In the genomic region with DNA sequence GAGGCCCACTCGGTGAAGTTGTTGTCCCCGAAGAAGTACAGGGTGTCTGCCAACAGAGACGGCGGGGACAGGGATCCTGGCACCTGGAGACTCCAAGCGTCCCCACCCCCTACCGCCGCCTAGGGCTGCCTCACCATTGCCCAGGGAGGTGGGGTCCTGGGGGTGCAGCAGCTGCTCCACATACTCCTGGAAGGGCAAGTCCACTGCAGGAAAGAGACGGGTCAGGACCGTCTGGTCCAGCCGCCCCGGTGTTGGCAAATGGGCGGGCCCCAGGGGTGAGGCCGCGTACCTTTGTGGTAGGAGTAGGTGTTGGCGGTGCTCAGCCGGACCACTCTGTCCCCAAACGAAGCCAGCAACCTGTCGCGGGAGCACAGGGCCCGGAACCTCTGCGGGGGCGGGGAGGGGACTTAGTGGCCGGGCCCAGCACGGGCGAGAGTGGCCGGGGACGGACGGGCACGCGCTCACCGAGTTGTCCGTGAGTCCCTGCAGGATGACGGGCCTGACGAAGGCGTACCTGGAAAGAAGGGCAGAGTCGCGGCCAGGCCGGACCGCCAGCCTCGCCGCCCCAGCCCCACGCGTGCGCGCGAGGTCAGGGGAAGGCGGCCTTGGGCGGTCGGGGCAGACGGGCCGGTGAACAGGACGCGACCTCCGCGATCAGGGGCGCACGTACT, we compare ENCODE assay signal across 8 cellular contexts. TPM values are rescaled to one million over a fixed set of nuclear protein-coding genes. Genes with fewer than 3 reads are reported as not detected.
DNase-seq lines count a peak whose midpoint lies in the region; ATAC-seq and TF ChIP-seq lines count a peak whose summit lies in the region.

No MANE protein-coding gene starts in this region.

- H3K4me1 ChIP-seq in duodenal mucosa (ENCODE audit: control insufficient read depth in 1 of 2, insufficient read depth in 2 of 2, low read length in 2 of 2) (peaks cover 19 to 41% of the 10 kb centered on the region in 2 donors), neuron (ENCODE audit: insufficient read depth, low read length) (peaks cover 16% of the 10 kb centered on the region)

- no peak for TF ChIP-seq CTCF in LNCaP clone FGC (IDR thresholded peaks at IDR 0.05; ENCODE audit: control insufficient read depth, extremely low read depth, insufficient read depth)

- in situ Hi-C loops in Caki2 (cut with HindIII; ENCODE audit: low pct_unique_long_range_greater_than_20kb, low sequenced_read_pairs): no loop called here

- no peak overlapping the region for H2AFZ ChIP-seq in neuron (ENCODE audit: low read depth, low read length)

- peak; percentile 63 for DNase-seq in Caki2 (ENCODE audit: low read depth)
- no peak for DNase-seq in LNCaP clone FGC (ENCODE audit: low read depth)
- no peak for DNase-seq in NCI-H146 (lab: John Stamatoyannopoulos, UW)
- no peak for DNase-seq in GM19240 (ENCODE audit: insufficient read length, low spot score)
- DNase-seq in NK-92 (lab: John Stamatoyannopoulos, UW; ENCODE audit: unreplicated experiment): no peak

- H3K36me3 ChIP-seq in duodenal mucosa (ENCODE audit: control insufficient read depth in 1 of 2, insufficient read depth in 2 of 2, low read length in 2 of 2) (peaks cover 21 to 42% of the 10 kb centered on the region in 2 donors), neuron (ENCODE audit: insufficient read depth, low read length) (peaks cover 55% of the 10 kb centered on the region)

- H3K9ac ChIP-seq in duodenal mucosa (ENCODE audit: low read depth in 1 of 2, low read length in 2 of 2): peak overlapping the region; percentile 43 to 54

- H3K27me3 ChIP-seq in duodenal mucosa (ENCODE audit: control insufficient read depth in 1 of 2, insufficient read depth in 2 of 2, low read length in 2 of 2) (no peaks in the 10 kb centered on the region), neuron (ENCODE audit: insufficient read depth, low read length) (no peaks in the 10 kb centered on the region)

- H3K27ac ChIP-seq in duodenal mucosa (ENCODE audit: low read depth, low read length): peak overlapping the region; percentile 66

- H3K4me3 ChIP-seq in LNCaP clone FGC (ENCODE audit: low read depth, low read length): peak overlapping the region; percentile 72
- peak overlapping the region; percentile 71 to 77 for H3K4me3 ChIP-seq in duodenal mucosa (ENCODE audit: low read depth in 1 of 2, low read length in 2 of 2)
- H3K4me3 ChIP-seq in neuron (ENCODE audit: low read length): peak overlapping the region; percentile 40

- H3K9me3 ChIP-seq in duodenal mucosa (ENCODE audit: control insufficient read depth in 1 of 2, low read length in 2 of 2) (no peaks in the 10 kb centered on the region), neuron (ENCODE audit: low read length) (no peaks in the 10 kb centered on the region)

- no peak for ATAC-seq in HG03159 (IDR thresholded peaks at IDR 0.05; ENCODE audit: unreplicated experiment)

RNA-seq across cellular contexts. Expression of gene JMJD8, which starts 0.6 kb away (rescaled TPM):
- total RNA-seq in Caki2 (2014; rRNA removed; shearing (Covaris generic); ENCODE audit: low replicate concordance): 116 and 147 TPM in 2 replicates

RNA-seq across cellular contexts. Expression of gene STUB1, which starts 3.3 kb away (rescaled TPM):
- total RNA-seq in Caki2 (2014; rRNA removed; shearing (Covaris generic); ENCODE audit: low replicate concordance): 453 and 482 TPM in 2 replicates

RNA-seq across cellular contexts. Expression of gene WDR24, which starts 6.7 kb away (rescaled TPM):
- total RNA-seq in Caki2 (2014; rRNA removed; shearing (Covaris generic); ENCODE audit: low replicate concordance): 24.6 and 30.1 TPM in 2 replicates

RNA-seq across cellular contexts. Expression of gene RHBDL1, which starts 8.1 kb away (rescaled TPM):
- total RNA-seq in Caki2 (2014; rRNA removed; shearing (Covaris generic); ENCODE audit: low replicate concordance): 0.12 and 0.68 TPM in 2 replicates

RNA-seq across cellular contexts. Expression of gene RHOT2, which starts 15.6 kb away (rescaled TPM):
- 91.5 and 99.0 TPM in 2 replicates for total RNA-seq in Caki2 (2014; rRNA removed; shearing (Covaris generic); ENCODE audit: low replicate concordance)
